Comparison of ENCODE assay signal across 8 cellular contexts in genomic region chr7:98107313-98107691, GRCh38. TPM values are rescaled to one million over a fixed set of nuclear protein-coding genes. Genes with fewer than 3 reads are reported as not detected.
A peak's percentile ranks its signal among the peaks of the same experiment; 100 is the strongest.
DNase-seq lines count a peak whose midpoint lies in the region; ATAC-seq, FAIRE-seq and TF ChIP-seq lines count a peak whose summit lies in the region.

No MANE protein-coding gene starts in this region.

- no peaks in the 10 kb centered on the region for H3K9me3 ChIP-seq in Caco-2

- CTCF ChIA-PET in Caco-2 (lab: Charles Lee) = interaction anchor here (0.7 kb wide), 1 partner anchor 24 kb away, joined by 3 read pairs; no protein-coding TSS in a partner anchor
- CTCF ChIA-PET in HEK293T (lab: Yijun Ruan, JAX) = interaction anchor here (2.1 kb wide), 1 partner anchor 61 kb away, joined by 10 read pairs; no protein-coding TSS in a partner anchor

- peak overlapping the region; percentile 99 for H3K4me3 ChIP-seq in Caco-2 (ENCODE audit: low read depth, low read length)

- peaks cover 7% of the 10 kb centered on the region for H3K4me1 Mint-ChIP-seq in Caco-2 (ENCODE audit: low read depth, unreplicated experiment)
- peaks cover 16 to 19% of the 10 kb centered on the region in 2 donors for H3K4me1 Mint-ChIP-seq in natural killer cell treated with Interleukin-12 subunit alpha and Interleukin-12 subunit beta and Interleukin-15 and Interleukin-18, amount 100 ng/mL, for 72 hours (ENCODE audit: low read depth in 2 of 2)

- H3K4me1 ChIP-seq in Caco-2 = peaks cover 27% of the 10 kb centered on the region

- no TSS peak for BruUV-seq in Caco-2 (replicated peaks; lab: Mats Ljungman, UMichigan)

- intact Hi-C loops in Caco-2 (cut with micrococcal nuclease; ENCODE audit: unreplicated experiment) = no loop called here

- peak overlapping the region; percentile 23 for H3K27ac Mint-ChIP-seq in Caco-2 (ENCODE audit: unreplicated experiment)
- H3K27ac Mint-ChIP-seq in natural killer cell treated with Interleukin-12 subunit alpha and Interleukin-12 subunit beta and Interleukin-15 and Interleukin-18, amount 100 ng/mL, for 72 hours = peak overlapping the region; percentile 72 to 85

- TF ChIP-seq CTCF in Caco-2 (IDR thresholded peaks at IDR 0.05; ENCODE audit: insufficient read depth in 1 of 2, low read depth in 1 of 2, low read length in 1 of 2, severe bottlenecking in 1 of 2, unreplicated experiment in 1 of 2) (no peak), D721Med (IDR thresholded peaks at IDR 0.05; ENCODE audit: insufficient read depth, missing control alignments) (no peak)

- H3K36me3 ChIP-seq in Caco-2 (ENCODE audit: control insufficient read depth, insufficient read depth, low read length) = no peaks in the 10 kb centered on the region

- POLR2A ChIA-PET in Caco-2 (lab: Charles Lee) = interaction anchor here (0.6 kb wide), 1 partner anchor 1451 kb away, joined by 3 read pairs; the partner anchor contains the start of gene ZNF655
- POLR2A ChIA-PET in HEK293T (lab: Yijun Ruan, JAX) = no interaction called here

- no peaks in the 10 kb centered on the region for H3K27me3 ChIP-seq in Caco-2 (replicated peaks; ENCODE audit: control insufficient read depth, insufficient read depth, low read length)

- H3K36me3 Mint-ChIP-seq in Caco-2 (ENCODE audit: insufficient read depth, unreplicated experiment) = peaks cover 9% of the 10 kb centered on the region
- peaks cover 5% of the 10 kb centered on the region for H3K36me3 Mint-ChIP-seq in natural killer cell treated with Interleukin-12 subunit alpha and Interleukin-12 subunit beta and Interleukin-15 and Interleukin-18, amount 100 ng/mL, for 72 hours

- ATAC-seq in natural killer cell treated with Interleukin-12 subunit alpha and Interleukin-12 subunit beta and Interleukin-15 and Interleukin-18, amount 100 ng/mL, for 72 hours = peak in 1 of 2 donors; percentile 3

- H3K9me3 Mint-ChIP-seq in Caco-2 (ENCODE audit: unreplicated experiment) = peaks cover 9% of the 10 kb centered on the region
- H3K9me3 Mint-ChIP-seq in natural killer cell treated with Interleukin-12 subunit alpha and Interleukin-12 subunit beta and Interleukin-15 and Interleukin-18, amount 100 ng/mL, for 72 hours = no peaks in the 10 kb centered on the region

- DNase-seq in Caco-2 (no peak), HEK293T (ENCODE audit: extremely low spot score) (peak; percentile 23), T-helper 1 cell (peak in 4 of 5 donors; percentile 8 to 41 (median 18)), epithelial cell of prostate (ENCODE audit: low read depth, low spot score) (no peak), NCI-H1694 (lab: John Stamatoyannopoulos, UW) (no peak), D721Med (ENCODE audit: insufficient read length, low spot score) (no peak)
- DNase-seq in natural killer cell treated with Interleukin-12 subunit alpha and Interleukin-12 subunit beta and Interleukin-15 and Interleukin-18, amount 100 ng/mL, for 72 hours (ENCODE audit: low spot score) = no peak
- DNase-seq in NK-92 treated with Interleukin-12 subunit alpha and Interleukin-12 subunit beta, amount 100 ng/mL, for 24 hours (lab: John Stamatoyannopoulos, UW) = no peak

- FAIRE-seq in D721Med (lab: Jason Lieb, UNC) = no peak

- peak overlapping the region; percentile 91 for H3K4me3 Mint-ChIP-seq in Caco-2 (ENCODE audit: unreplicated experiment)
- H3K4me3 Mint-ChIP-seq in natural killer cell treated with Interleukin-12 subunit alpha and Interleukin-12 subunit beta and Interleukin-15 and Interleukin-18, amount 100 ng/mL, for 72 hours = peak overlapping the region; percentile 94

- no peaks in the 10 kb centered on the region for H3K27me3 Mint-ChIP-seq in Caco-2 (ENCODE audit: insufficient read depth, unreplicated experiment)
- H3K27me3 Mint-ChIP-seq in natural killer cell treated with Interleukin-12 subunit alpha and Interleukin-12 subunit beta and Interleukin-15 and Interleukin-18, amount 100 ng/mL, for 72 hours = no peaks in the 10 kb centered on the region

- peak overlapping the region; percentile 86 for H3K27ac ChIP-seq in epithelial cell of prostate

TF ChIP-seq in HEK293T, 16 proteins besides CTCF, POLR2A, EP300 and RAD21:
- TF ChIP-seq CTBP1 (IDR thresholded peaks at IDR 0.05; ENCODE audit: borderline replicate concordance) = no peak
- no peak for TF ChIP-seq SP1 (IDR thresholded peaks at IDR 0.05)
- TF ChIP-seq BHLHE40 (IDR thresholded peaks at IDR 0.05; ENCODE audit: borderline replicate concordance) = no peak

RNA-seq across cellular contexts. Expression of gene LMTK2, which starts 0.6 kb away (rescaled TPM):
- 21.9 and 22.3 TPM in 2 replicates for total RNA-seq in Caco-2 (2022)
- total RNA-seq in natural killer cell treated with Interleukin-12 subunit alpha and Interleukin-12 subunit beta and Interleukin-15 and Interleukin-18, amount 100 ng/mL, for 72 hours = 10 to 100 TPM; 26.7 to 31.0 TPM

Comparison
In these comparisons a context has a peak if more than half of its experiments do, and no peak if none do; other contexts are left out.
1. DNase-seq: peak in HEK293T (single experiment) and T-helper 1 cell (4 of 5); none in Caco-2 (0 of 2), epithelial cell of prostate (single experiment), natural killer cell treated with Interleukin-12 subunit alpha and Interleukin-12 subunit beta and Interleukin-15 and Interleukin-18, amount 100 ng/mL, for 72 hours (single experiment), NK-92 treated with Interleukin-12 subunit alpha and Interleukin-12 subunit beta, amount 100 ng/mL, for 24 hours (single experiment), NCI-H1694 (single experiment) and D721Med (single experiment).